In genomic region chr3:25900171-25900570, GRCh38 we compare ENCODE assay signal across 23 cellular contexts.
"Had no signal": no experiment of that assay in that cellular context is flagged by ENCODE, and none has a peak within 500 bp of the region (broad histone marks: within the 10 kb centered on the region; RNA-seq: fewer than 3 reads in every experiment).

No MANE protein-coding gene starts in this region.

- H3K27ac ChIP-seq: epithelial cell of prostate, esophagus squamous epithelium, gastrocnemius medialis, heart right ventricle, left lung, lower lobe of right lung had no signal

- H3K36me3 ChIP-seq: esophagus squamous epithelium, gastrocnemius medialis, heart right ventricle, left lung, lower lobe of right lung had no signal

- H3K4me1 ChIP-seq: esophagus squamous epithelium, gastrocnemius medialis, left lung, lower lobe of right lung had no signal

- ATAC-seq: effector memory CD8-positive, alpha-beta T cell; esophagus mucosa; gastrocnemius medialis; heart right ventricle; left cardiac atrium; left lung; left ventricle myocardium superior; lower lobe of right lung; naive thymus-derived CD4-positive, alpha-beta T cell had no signal

- DNase-seq: cortex of kidney; effector CD8-positive, alpha-beta T cell; effector memory CD8-positive, alpha-beta T cell; erythroblast; esophagus squamous epithelium; foreskin fibroblast; foreskin melanocyte; gastrocnemius medialis; glutamatergic neuron; head of caudate nucleus; heart right ventricle; hippocampal formation; left cardiac atrium; left lung; left ventricle myocardium superior; lower lobe of right lung; mesenchymal stem cell; midbrain; naive thymus-derived CD4-positive, alpha-beta T cell had no signal

- H3K9me3 Mint-ChIP-seq: dendritic cell treated with granulocyte-macrophage colony-stimulating factor and Interleukin-4, amounts not matched to agents 40 ng/mL and 50 ng/mL, for 4 days; effector memory CD8-positive, alpha-beta T cell; endodermal cell had no signal

- H3K4me3 ChIP-seq: esophagus squamous epithelium, gastrocnemius medialis, heart right ventricle, left lung, lower lobe of right lung had no signal

- H3K4me3 Mint-ChIP-seq: dendritic cell treated with granulocyte-macrophage colony-stimulating factor and Interleukin-4, amounts not matched to agents 40 ng/mL and 50 ng/mL, for 4 days; effector memory CD8-positive, alpha-beta T cell; endodermal cell; naive thymus-derived CD4-positive, alpha-beta T cell had no signal

- H3K36me3 Mint-ChIP-seq: naive thymus-derived CD4-positive, alpha-beta T cell had no signal

- H3K27me3 ChIP-seq: esophagus squamous epithelium, gastrocnemius medialis, heart right ventricle, left lung had no signal

- H3K9me3 ChIP-seq: esophagus squamous epithelium, gastrocnemius medialis, heart right ventricle, left lung, lower lobe of right lung had no signal

- H3K27ac Mint-ChIP-seq: dendritic cell treated with granulocyte-macrophage colony-stimulating factor and Interleukin-4, amounts not matched to agents 40 ng/mL and 50 ng/mL, for 4 days; effector memory CD8-positive, alpha-beta T cell had no signal

- H3K27me3 Mint-ChIP-seq: effector memory CD8-positive, alpha-beta T cell had no signal
